8 cellular contexts compared by ENCODE assay signal in genomic region chr1:114669562-114670082, GRCh38. TPM values are rescaled to one million over a fixed set of nuclear protein-coding genes. Genes with fewer than 3 reads are reported as not detected.
A peak's percentile ranks its signal among the peaks of the same experiment; 100 is the strongest.
DNase-seq lines count a peak whose midpoint lies in the region; ATAC-seq and TF ChIP-seq lines count a peak whose summit lies in the region.

DENND2C (minus strand) TSS chr1:114670049; CDS start chr1:114625984, 44,065 bp downstream.

- no peak for DNase-seq in activated CD4-positive, alpha-beta T cell treated with anti-CD3 and anti-CD28 coated beads for 36 hours
- DNase-seq in activated CD4-positive, alpha-beta T cell treated with anti-CD3 and anti-CD28 coated beads for 4 hours, result no peak
- peak; percentile 61 for DNase-seq in OCI-LY7 (ENCODE audit: low spot score)
- no peak for DNase-seq in epithelial cell of prostate (ENCODE audit: low read depth, low spot score)
- no peak for DNase-seq in neural crest cell (ENCODE audit: low read depth, low spot score)
- DNase-seq in globus pallidus (ENCODE audit: low spot score), result no peak
- DNase-seq in NCI-H345 treated with DMSO at 0.1 percent for 48 hours (lab: John Stamatoyannopoulos, UW; ENCODE audit: unreplicated experiment), result no peak

- ATAC-seq in activated CD4-positive, alpha-beta T cell treated with anti-CD3 and anti-CD28 coated beads for 36 hours, result peak; percentile 74
- peak; percentile 70 for ATAC-seq in HG02642 (IDR thresholded peaks at IDR 0.05; ENCODE audit: poor library complexity, unreplicated experiment)

- H3K4me2 ChIP-seq in OCI-LY7 (ENCODE audit: low read length), result peak within 1 kb of the TSS; percentile 85

- H3K27ac Mint-ChIP-seq in activated CD4-positive, alpha-beta T cell treated with anti-CD3 and anti-CD28 coated beads for 36 hours, result peak within 1 kb of the TSS; percentile 63
- H3K27ac Mint-ChIP-seq in neural crest cell (ENCODE audit: unreplicated experiment), result no peak within 1 kb of the TSS

- H3K27me3 Mint-ChIP-seq in activated CD4-positive, alpha-beta T cell treated with anti-CD3 and anti-CD28 coated beads for 36 hours, result peaks cover 15% of the 10 kb centered on the region
- H3K27me3 Mint-ChIP-seq in neural crest cell (ENCODE audit: low read depth), result peaks cover 70% of the 10 kb centered on the region

- H3K4me3 Mint-ChIP-seq in activated CD4-positive, alpha-beta T cell treated with anti-CD3 and anti-CD28 coated beads for 36 hours, result peak within 1 kb of the TSS; percentile 84
- peak within 1 kb of the TSS; percentile 95 for H3K4me3 Mint-ChIP-seq in neural crest cell

- H3K9me3 Mint-ChIP-seq in activated CD4-positive, alpha-beta T cell treated with anti-CD3 and anti-CD28 coated beads for 36 hours (ENCODE audit: low read depth), result no peaks in the 10 kb centered on the region
- no peaks in the 10 kb centered on the region for H3K9me3 Mint-ChIP-seq in neural crest cell

- H4K20me1 ChIP-seq in OCI-LY7 (ENCODE audit: insufficient read depth, low read length), result no peaks in the 10 kb centered on the region

- peaks cover 11% of the 10 kb centered on the region for H3K4me1 Mint-ChIP-seq in activated CD4-positive, alpha-beta T cell treated with anti-CD3 and anti-CD28 coated beads for 36 hours
- H3K4me1 Mint-ChIP-seq in neural crest cell, result peaks cover 4% of the 10 kb centered on the region

- no peaks in the 10 kb centered on the region for H3K36me3 ChIP-seq in OCI-LY7 (ENCODE audit: insufficient read depth, low read length)

- POLR2A ChIA-PET in activated CD4-positive, alpha-beta T cell treated with anti-CD3 and anti-CD28 coated beads for 36 hours (lab: Charles Lee), result interaction anchor here (0.7 to 0.8 kb wide), 2 partner anchors 23 to 120 kb away, joined by 3 to 4 read pairs; no protein-coding TSS in a partner anchor
- POLR2A ChIA-PET in OCI-LY7 (lab: Charles Lee), result interaction anchor here (0.7 to 1.4 kb wide), 4 partner anchors 26 to 307 kb away, joined by 3 read pairs; partner anchors contain the start of gene BCAS2

- CTCF ChIA-PET in activated CD4-positive, alpha-beta T cell treated with anti-CD3 and anti-CD28 coated beads for 36 hours (lab: Charles Lee), result interaction anchor here (1.1 to 1.6 kb wide), 2 partner anchors 9 to 11 kb away, joined by 4 to 7 read pairs; no protein-coding TSS in a partner anchor
- CTCF ChIA-PET in OCI-LY7 (lab: Charles Lee; ENCODE audit: unreplicated experiment), result no interaction called here

- H3K4me3 ChIP-seq in OCI-LY7 (ENCODE audit: low read depth, low read length, poor library complexity, severe bottlenecking), result peak within 1 kb of the TSS; percentile 72

- no peaks in the 10 kb centered on the region for H3K9me3 ChIP-seq in OCI-LY7 (ENCODE audit: low read length)

- H3K27ac ChIP-seq in OCI-LY7 (ENCODE audit: low read depth, low read length, poor library complexity, severe bottlenecking), result no peak within 1 kb of the TSS
- H3K27ac ChIP-seq in epithelial cell of prostate, result peak within 1 kb of the TSS; percentile 99

- H2AFZ ChIP-seq in OCI-LY7 (ENCODE audit: low read length), result peak within 1 kb of the TSS; percentile 98

- no TSS peak for BruUV-seq in OCI-LY7 (replicated peaks; lab: Mats Ljungman, UMichigan)

- no peaks in the 10 kb centered on the region for H3K36me3 Mint-ChIP-seq in activated CD4-positive, alpha-beta T cell treated with anti-CD3 and anti-CD28 coated beads for 36 hours (ENCODE audit: low read depth)
- no peaks in the 10 kb centered on the region for H3K36me3 Mint-ChIP-seq in neural crest cell (ENCODE audit: low read depth)

- peaks cover 4% of the 10 kb centered on the region for H3K4me1 ChIP-seq in OCI-LY7 (ENCODE audit: insufficient read depth, low read length, poor library complexity, severe bottlenecking)

- intact Hi-C loops in activated CD4-positive, alpha-beta T cell treated with anti-CD3 and anti-CD28 coated beads for 36 hours (cut with DNase I, micrococcal nuclease), result loop anchor here (1.0 to 5.0 kb wide), 8 partner anchors 47 to 323 kb away; partner anchors contain the start of genes BCAS2 (in 2 of the 2), NRAS (in 2 of the 2), TRIM33 (in 2 of the 2) and CSDE1 (in 1 of the 2)
- intact Hi-C loops in OCI-LY7 (cut with micrococcal nuclease; ENCODE audit: unreplicated experiment), result loop anchor here (2.0 to 10.0 kb wide), 2 partner anchors 95 to 323 kb away; no protein-coding TSS in a partner anchor

- H3K9me2 ChIP-seq in OCI-LY7 (ENCODE audit: insufficient read depth, low read length), result no peaks in the 10 kb centered on the region

- H3K79me2 ChIP-seq in OCI-LY7 (ENCODE audit: insufficient read depth, low read depth, low read length), result no peaks in the 10 kb centered on the region

- TF ChIP-seq CTCF in OCI-LY7 (conservative IDR thresholded peaks at IDR 0.05; ENCODE audit: low read length) (0 out of 2 replicates have a peak, but pooled peaks have one; percentile 40), neural crest cell (conservative IDR thresholded peaks at IDR 0.05) (peak; percentile 14)

RNA-seq across cellular contexts. Expression of gene DENND2C, which starts in this region (rescaled TPM):
- under 1 TPM; 0.65 to 0.73 TPM for total RNA-seq in activated CD4-positive, alpha-beta T cell treated with anti-CD3 and anti-CD28 coated beads for 36 hours
- total RNA-seq in OCI-LY7 (2014; rRNA removed; shearing (Covaris generic)), result 0.26 and 0.47 TPM in 2 replicates
- 0.93 and 1.6 TPM in 2 replicates for total RNA-seq in OCI-LY7 (2022)
- 0.79 and 0.82 TPM in 2 replicates for total RNA-seq in neural crest cell

Comparison
In these comparisons a context has a peak if more than half of its experiments do, and no peak if none do; other contexts are left out.
1. Peak in ATAC-seq in activated CD4-positive, alpha-beta T cell treated with anti-CD3 and anti-CD28 coated beads for 36 hours; RNA of the gene not detected or under 1 TPM.